ENCODE assay signal across 1 cellular context in the genomic region with DNA sequence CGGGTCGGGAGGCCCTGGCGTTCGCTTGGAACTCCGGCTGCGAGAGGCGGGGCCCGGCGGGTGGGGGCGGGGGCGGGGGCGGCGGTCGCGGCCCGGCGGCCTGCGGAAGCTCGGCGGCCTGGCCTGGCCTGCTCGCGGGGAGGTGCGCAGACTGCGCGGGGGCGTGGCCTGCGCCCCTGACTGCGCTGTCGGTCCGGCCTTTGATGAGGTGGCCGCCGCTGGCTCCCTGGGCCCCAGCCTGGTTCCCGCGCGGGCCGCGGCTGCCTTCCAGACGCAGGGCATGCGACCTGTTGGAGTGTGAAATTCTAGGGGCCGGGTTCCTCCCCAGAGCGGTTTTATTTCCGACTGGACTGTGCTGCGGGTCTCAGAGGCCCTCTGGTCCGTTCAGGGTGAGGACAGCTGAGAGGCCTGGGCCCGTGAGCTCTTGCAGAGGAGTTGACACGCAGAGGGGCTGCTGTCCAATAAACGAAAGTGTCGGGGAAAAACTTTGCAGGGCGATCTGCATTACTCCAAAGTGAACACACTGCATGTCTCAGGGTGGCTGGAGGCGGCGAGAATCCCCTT.
TF ChIP-seq lines count a peak whose summit lies in the region.

No MANE protein-coding gene starts in this region.

TF ChIP-seq in K562, 482 proteins besides CTCF, POLR2A, EP300 and RAD21 (continued from another document and continues in another):
- TF ChIP-seq, protein P1, sequence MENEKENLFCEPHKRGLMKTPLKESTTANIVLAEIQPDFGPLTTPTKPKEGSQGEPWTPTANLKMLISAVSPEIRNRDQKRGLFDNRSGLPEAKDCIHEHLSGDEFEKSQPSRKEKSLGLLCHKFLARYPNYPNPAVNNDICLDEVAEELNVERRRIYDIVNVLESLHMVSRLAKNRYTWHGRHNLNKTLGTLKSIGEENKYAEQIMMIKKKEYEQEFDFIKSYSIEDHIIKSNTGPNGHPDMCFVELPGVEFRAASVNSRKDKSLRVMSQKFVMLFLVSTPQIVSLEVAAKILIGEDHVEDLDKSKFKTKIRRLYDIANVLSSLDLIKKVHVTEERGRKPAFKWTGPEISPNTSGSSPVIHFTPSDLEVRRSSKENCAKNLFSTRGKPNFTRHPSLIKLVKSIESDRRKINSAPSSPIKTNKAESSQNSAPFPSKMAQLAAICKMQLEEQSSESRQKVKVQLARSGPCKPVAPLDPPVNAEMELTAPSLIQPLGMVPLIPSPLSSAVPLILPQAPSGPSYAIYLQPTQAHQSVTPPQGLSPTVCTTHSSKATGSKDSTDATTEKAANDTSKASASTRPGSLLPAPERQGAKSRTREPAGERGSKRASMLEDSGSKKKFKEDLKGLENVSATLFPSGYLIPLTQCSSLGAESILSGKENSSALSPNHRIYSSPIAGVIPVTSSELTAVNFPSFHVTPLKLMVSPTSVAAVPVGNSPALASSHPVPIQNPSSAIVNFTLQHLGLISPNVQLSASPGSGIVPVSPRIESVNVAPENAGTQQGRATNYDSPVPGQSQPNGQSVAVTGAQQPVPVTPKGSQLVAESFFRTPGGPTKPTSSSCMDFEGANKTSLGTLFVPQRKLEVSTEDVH (IDR thresholded peaks at IDR 0.05; ENCODE audit: low read depth, partially characterized antibody), result peak; percentile 62
- no peak for TF ChIP-seq POLR3A (IDR thresholded peaks at IDR 0.05; ENCODE audit: borderline replicate concordance, extremely low read depth, insufficient read depth, insufficient read length)
- peak; percentile 41; the same call in 1 of the 2 replicates for TF ChIP-seq HDAC2 (IDR thresholded peaks at IDR 0.05)
- no peak for TF ChIP-seq ZNF586 (CRISPR knock-in tag; conservative IDR thresholded peaks at IDR 0.05)
- TF ChIP-seq, protein P2, sequence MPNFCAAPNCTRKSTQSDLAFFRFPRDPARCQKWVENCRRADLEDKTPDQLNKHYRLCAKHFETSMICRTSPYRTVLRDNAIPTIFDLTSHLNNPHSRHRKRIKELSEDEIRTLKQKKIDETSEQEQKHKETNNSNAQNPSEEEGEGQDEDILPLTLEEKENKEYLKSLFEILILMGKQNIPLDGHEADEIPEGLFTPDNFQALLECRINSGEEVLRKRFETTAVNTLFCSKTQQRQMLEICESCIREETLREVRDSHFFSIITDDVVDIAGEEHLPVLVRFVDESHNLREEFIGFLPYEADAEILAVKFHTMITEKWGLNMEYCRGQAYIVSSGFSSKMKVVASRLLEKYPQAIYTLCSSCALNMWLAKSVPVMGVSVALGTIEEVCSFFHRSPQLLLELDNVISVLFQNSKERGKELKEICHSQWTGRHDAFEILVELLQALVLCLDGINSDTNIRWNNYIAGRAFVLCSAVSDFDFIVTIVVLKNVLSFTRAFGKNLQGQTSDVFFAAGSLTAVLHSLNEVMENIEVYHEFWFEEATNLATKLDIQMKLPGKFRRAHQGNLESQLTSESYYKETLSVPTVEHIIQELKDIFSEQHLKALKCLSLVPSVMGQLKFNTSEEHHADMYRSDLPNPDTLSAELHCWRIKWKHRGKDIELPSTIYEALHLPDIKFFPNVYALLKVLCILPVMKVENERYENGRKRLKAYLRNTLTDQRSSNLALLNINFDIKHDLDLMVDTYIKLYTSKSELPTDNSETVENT (CRISPR knock-in tag; IDR thresholded peaks at IDR 0.05), result no peak
- TF ChIP-seq, protein P3, sequence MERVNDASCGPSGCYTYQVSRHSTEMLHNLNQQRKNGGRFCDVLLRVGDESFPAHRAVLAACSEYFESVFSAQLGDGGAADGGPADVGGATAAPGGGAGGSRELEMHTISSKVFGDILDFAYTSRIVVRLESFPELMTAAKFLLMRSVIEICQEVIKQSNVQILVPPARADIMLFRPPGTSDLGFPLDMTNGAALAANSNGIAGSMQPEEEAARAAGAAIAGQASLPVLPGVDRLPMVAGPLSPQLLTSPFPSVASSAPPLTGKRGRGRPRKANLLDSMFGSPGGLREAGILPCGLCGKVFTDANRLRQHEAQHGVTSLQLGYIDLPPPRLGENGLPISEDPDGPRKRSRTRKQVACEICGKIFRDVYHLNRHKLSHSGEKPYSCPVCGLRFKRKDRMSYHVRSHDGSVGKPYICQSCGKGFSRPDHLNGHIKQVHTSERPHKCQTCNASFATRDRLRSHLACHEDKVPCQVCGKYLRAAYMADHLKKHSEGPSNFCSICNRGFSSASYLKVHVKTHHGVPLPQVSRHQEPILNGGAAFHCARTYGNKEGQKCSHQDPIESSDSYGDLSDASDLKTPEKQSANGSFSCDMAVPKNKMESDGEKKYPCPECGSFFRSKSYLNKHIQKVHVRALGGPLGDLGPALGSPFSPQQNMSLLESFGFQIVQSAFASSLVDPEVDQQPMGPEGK (CRISPR knock-in tag; IDR thresholded peaks at IDR 0.05; ENCODE audit: borderline replicate concordance), result no peak
- TF ChIP-seq SIN3A (IDR thresholded peaks at IDR 0.05; ENCODE audit: borderline replicate concordance in 2 of 2, control insufficient read depth in 1 of 2, low read depth in 2 of 2, low read length in 2 of 2), result peak in 1 of 2 experiments; percentile 67; a peak in 1 of 4 replicates
- TF ChIP-seq, protein P4, sequence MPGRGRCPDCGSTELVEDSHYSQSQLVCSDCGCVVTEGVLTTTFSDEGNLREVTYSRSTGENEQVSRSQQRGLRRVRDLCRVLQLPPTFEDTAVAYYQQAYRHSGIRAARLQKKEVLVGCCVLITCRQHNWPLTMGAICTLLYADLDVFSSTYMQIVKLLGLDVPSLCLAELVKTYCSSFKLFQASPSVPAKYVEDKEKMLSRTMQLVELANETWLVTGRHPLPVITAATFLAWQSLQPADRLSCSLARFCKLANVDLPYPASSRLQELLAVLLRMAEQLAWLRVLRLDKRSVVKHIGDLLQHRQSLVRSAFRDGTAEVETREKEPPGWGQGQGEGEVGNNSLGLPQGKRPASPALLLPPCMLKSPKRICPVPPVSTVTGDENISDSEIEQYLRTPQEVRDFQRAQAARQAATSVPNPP (IDR thresholded peaks at IDR 0.05; ENCODE audit: borderline replicate concordance, insufficient read depth, insufficient read length), result no peak
- TF ChIP-seq GTF2A2 (tag; IDR thresholded peaks at IDR 0.05), result no peak
- peak; percentile 34 for TF ChIP-seq TAF9B (IDR thresholded peaks at IDR 0.05; ENCODE audit: partially characterized antibody)
- TF ChIP-seq KDM5B (IDR thresholded peaks at IDR 0.05; ENCODE audit: insufficient replicate concordance, low read depth, low read length), result peak; percentile 73
- TF ChIP-seq COPS2 (conservative IDR thresholded peaks at IDR 0.05), result no peak
- 0 out of 2 replicates have a peak, but pooled peaks have one; percentile 67 for TF ChIP-seq KDM2B (CRISPR knock-in tag; IDR thresholded peaks at IDR 0.05)
- peak; percentile 20 for TF ChIP-seq HMGN3 (IDR thresholded peaks at IDR 0.05; ENCODE audit: borderline replicate concordance, extremely low read depth, insufficient read length, low read depth, low read length)
- TF ChIP-seq, protein P5, sequence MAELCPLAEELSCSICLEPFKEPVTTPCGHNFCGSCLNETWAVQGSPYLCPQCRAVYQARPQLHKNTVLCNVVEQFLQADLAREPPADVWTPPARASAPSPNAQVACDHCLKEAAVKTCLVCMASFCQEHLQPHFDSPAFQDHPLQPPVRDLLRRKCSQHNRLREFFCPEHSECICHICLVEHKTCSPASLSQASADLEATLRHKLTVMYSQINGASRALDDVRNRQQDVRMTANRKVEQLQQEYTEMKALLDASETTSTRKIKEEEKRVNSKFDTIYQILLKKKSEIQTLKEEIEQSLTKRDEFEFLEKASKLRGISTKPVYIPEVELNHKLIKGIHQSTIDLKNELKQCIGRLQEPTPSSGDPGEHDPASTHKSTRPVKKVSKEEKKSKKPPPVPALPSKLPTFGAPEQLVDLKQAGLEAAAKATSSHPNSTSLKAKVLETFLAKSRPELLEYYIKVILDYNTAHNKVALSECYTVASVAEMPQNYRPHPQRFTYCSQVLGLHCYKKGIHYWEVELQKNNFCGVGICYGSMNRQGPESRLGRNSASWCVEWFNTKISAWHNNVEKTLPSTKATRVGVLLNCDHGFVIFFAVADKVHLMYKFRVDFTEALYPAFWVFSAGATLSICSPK (IDR thresholded peaks at IDR 0.05; ENCODE audit: borderline replicate concordance), result no peak
- TF ChIP-seq POLR2AphosphoS5 (IDR thresholded peaks at IDR 0.05; ENCODE audit: control insufficient read depth, insufficient read depth, low read depth, low read length), result peak; percentile 59; the same call in 1 of the 2 replicates
- TF ChIP-seq RBM22 (IDR thresholded peaks at IDR 0.05; ENCODE audit: low read depth, low read length, poor library complexity, severe bottlenecking), result no peak
- TF ChIP-seq ZNF445 (CRISPR knock-in tag; IDR thresholded peaks at IDR 0.05; ENCODE audit: low read depth), result no peak
- TF ChIP-seq, protein P6, sequence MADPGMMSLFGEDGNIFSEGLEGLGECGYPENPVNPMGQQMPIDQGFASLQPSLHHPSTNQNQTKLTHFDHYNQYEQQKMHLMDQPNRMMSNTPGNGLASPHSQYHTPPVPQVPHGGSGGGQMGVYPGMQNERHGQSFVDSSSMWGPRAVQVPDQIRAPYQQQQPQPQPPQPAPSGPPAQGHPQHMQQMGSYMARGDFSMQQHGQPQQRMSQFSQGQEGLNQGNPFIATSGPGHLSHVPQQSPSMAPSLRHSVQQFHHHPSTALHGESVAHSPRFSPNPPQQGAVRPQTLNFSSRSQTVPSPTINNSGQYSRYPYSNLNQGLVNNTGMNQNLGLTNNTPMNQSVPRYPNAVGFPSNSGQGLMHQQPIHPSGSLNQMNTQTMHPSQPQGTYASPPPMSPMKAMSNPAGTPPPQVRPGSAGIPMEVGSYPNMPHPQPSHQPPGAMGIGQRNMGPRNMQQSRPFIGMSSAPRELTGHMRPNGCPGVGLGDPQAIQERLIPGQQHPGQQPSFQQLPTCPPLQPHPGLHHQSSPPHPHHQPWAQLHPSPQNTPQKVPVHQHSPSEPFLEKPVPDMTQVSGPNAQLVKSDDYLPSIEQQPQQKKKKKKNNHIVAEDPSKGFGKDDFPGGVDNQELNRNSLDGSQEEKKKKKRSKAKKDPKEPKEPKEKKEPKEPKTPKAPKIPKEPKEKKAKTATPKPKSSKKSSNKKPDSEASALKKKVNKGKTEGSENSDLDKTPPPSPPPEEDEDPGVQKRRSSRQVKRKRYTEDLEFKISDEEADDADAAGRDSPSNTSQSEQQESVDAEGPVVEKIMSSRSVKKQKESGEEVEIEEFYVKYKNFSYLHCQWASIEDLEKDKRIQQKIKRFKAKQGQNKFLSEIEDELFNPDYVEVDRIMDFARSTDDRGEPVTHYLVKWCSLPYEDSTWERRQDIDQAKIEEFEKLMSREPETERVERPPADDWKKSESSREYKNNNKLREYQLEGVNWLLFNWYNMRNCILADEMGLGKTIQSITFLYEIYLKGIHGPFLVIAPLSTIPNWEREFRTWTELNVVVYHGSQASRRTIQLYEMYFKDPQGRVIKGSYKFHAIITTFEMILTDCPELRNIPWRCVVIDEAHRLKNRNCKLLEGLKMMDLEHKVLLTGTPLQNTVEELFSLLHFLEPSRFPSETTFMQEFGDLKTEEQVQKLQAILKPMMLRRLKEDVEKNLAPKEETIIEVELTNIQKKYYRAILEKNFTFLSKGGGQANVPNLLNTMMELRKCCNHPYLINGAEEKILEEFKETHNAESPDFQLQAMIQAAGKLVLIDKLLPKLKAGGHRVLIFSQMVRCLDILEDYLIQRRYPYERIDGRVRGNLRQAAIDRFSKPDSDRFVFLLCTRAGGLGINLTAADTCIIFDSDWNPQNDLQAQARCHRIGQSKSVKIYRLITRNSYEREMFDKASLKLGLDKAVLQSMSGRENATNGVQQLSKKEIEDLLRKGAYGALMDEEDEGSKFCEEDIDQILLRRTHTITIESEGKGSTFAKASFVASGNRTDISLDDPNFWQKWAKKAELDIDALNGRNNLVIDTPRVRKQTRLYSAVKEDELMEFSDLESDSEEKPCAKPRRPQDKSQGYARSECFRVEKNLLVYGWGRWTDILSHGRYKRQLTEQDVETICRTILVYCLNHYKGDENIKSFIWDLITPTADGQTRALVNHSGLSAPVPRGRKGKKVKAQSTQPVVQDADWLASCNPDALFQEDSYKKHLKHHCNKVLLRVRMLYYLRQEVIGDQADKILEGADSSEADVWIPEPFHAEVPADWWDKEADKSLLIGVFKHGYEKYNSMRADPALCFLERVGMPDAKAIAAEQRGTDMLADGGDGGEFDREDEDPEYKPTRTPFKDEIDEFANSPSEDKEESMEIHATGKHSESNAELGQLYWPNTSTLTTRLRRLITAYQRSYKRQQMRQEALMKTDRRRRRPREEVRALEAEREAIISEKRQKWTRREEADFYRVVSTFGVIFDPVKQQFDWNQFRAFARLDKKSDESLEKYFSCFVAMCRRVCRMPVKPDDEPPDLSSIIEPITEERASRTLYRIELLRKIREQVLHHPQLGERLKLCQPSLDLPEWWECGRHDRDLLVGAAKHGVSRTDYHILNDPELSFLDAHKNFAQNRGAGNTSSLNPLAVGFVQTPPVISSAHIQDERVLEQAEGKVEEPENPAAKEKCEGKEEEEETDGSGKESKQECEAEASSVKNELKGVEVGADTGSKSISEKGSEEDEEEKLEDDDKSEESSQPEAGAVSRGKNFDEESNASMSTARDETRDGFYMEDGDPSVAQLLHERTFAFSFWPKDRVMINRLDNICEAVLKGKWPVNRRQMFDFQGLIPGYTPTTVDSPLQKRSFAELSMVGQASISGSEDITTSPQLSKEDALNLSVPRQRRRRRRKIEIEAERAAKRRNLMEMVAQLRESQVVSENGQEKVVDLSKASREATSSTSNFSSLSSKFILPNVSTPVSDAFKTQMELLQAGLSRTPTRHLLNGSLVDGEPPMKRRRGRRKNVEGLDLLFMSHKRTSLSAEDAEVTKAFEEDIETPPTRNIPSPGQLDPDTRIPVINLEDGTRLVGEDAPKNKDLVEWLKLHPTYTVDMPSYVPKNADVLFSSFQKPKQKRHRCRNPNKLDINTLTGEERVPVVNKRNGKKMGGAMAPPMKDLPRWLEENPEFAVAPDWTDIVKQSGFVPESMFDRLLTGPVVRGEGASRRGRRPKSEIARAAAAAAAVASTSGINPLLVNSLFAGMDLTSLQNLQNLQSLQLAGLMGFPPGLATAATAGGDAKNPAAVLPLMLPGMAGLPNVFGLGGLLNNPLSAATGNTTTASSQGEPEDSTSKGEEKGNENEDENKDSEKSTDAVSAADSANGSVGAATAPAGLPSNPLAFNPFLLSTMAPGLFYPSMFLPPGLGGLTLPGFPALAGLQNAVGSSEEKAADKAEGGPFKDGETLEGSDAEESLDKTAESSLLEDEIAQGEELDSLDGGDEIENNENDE (IDR thresholded peaks at IDR 0.05; ENCODE audit: low read depth, low read length), result no peak
- TF ChIP-seq NFRKB (IDR thresholded peaks at IDR 0.05; ENCODE audit: low read depth), result no peak
- TF ChIP-seq, protein P7, sequence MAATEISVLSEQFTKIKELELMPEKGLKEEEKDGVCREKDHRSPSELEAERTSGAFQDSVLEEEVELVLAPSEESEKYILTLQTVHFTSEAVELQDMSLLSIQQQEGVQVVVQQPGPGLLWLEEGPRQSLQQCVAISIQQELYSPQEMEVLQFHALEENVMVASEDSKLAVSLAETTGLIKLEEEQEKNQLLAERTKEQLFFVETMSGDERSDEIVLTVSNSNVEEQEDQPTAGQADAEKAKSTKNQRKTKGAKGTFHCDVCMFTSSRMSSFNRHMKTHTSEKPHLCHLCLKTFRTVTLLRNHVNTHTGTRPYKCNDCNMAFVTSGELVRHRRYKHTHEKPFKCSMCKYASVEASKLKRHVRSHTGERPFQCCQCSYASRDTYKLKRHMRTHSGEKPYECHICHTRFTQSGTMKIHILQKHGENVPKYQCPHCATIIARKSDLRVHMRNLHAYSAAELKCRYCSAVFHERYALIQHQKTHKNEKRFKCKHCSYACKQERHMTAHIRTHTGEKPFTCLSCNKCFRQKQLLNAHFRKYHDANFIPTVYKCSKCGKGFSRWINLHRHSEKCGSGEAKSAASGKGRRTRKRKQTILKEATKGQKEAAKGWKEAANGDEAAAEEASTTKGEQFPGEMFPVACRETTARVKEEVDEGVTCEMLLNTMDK (IDR thresholded peaks at IDR 0.05; ENCODE audit: borderline replicate concordance, insufficient read depth, low read depth, low read length, poor library complexity, severe bottlenecking), result no peak
- TF ChIP-seq PHF8 (IDR thresholded peaks at IDR 0.05; ENCODE audit: borderline replicate concordance, low read length), result peak; percentile 64; the same call in 1 of the 2 replicates
- peak; percentile 19; the same call in 1 of the 2 replicates for TF ChIP-seq DPF2 (IDR thresholded peaks at IDR 0.05)
- no peak for TF ChIP-seq CCAR2 (IDR thresholded peaks at IDR 0.05; ENCODE audit: low read depth, low read length)
